In genomic region chr14:84894254-84894653, GRCh38 we compare ENCODE assay signal across 16 cellular contexts.
"Had no signal": no experiment of that assay in that cellular context is flagged by ENCODE, and none has a peak within 500 bp of the region (broad histone marks: within the 10 kb centered on the region; RNA-seq: fewer than 3 reads in every experiment).

No MANE protein-coding gene starts in this region.

- H3K9me3 ChIP-seq: adrenal gland, prostate gland, tibial artery had no signal

- DNase-seq: activated CD4-positive, alpha-beta T cell treated with anti-CD3 and anti-CD28 coated beads, Interleukin-2, amount 10 ng/mL, durations not matched to agents 24 days and 14 days; activated naive CD4-positive, alpha-beta T cell treated with anti-CD3 and anti-CD28 coated beads, Interleukin-2, amount 50 U/mL, for 16 hours; adrenal gland; caudate nucleus; effector CD4-positive, alpha-beta T cell; foreskin melanocyte; head of caudate nucleus; naive thymus-derived CD4-positive, alpha-beta T cell; nucleus accumbens; spleen; stimulated activated CD4-positive, alpha-beta T cell treated with anti-CD3 and anti-CD28 coated beads, Interleukin-1b, Interleukin-23, amount 100 ng/mL, for 48 hours; tibial artery had no signal

- H3K36me3 ChIP-seq: adrenal gland, prostate gland, spleen, tibial artery had no signal

- H3K4me1 ChIP-seq: adrenal gland, prostate gland, spleen, tibial artery had no signal

- H3K27ac ChIP-seq: adrenal gland, coronary artery, prostate gland, spleen, tibial artery had no signal

- H3K4me3 ChIP-seq: adrenal gland, coronary artery, prostate gland, spleen, tibial artery had no signal

- H3K27me3 ChIP-seq: adrenal gland, spleen, tibial artery had no signal

- ATAC-seq: naive thymus-derived CD4-positive, alpha-beta T cell; sciatic nerve; stimulated activated memory B cell treated with anti-CD40 and anti-IgM and Interleukin-4, amounts not matched to agents 10 μg/mL and 1 μg/mL and 100 μg/mL, for 72 hours had no signal
